7 cellular contexts compared by ENCODE assay signal in the genomic region with DNA sequence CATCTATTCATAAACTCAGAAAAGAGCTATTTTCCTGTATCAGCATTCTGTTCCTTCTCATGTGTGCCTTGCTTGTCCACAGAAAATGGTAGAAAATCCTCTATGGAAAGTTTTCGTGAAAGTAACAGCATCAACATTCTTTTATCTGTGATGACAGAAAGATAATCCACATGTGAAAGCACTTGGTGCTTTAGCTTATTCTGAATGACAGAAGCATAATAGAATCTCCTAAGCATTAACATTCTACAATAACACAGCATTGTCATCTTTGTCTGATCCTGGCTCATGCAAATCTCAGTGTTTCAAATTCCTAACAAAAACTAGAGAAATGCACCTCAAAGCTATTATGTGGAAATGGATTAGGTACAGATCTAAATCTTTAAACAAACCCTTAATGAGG.
"Had no signal": no experiment of that assay in that cellular context is flagged by ENCODE, and none has a peak within 500 bp of the region (broad histone marks: within the 10 kb centered on the region; RNA-seq: fewer than 3 reads in every experiment).

No MANE protein-coding gene starts in this region.

- H2AFZ ChIP-seq: GM23338 had no signal

- DNase-seq: H9, HFFc6, IMR-90, KG1 had no signal

- H3K4me3 ChIP-seq: GM23338, K562 had no signal

- H3K9me3 Mint-ChIP-seq: GM23338, HFFc6 had no signal

- ATAC-seq: GM23338, HCT116, K562 had no signal

- H3K27ac Mint-ChIP-seq: GM23338, H9, HFFc6 had no signal

- H3K4me1 Mint-ChIP-seq: GM23338 had no signal

- H3K4me3 Mint-ChIP-seq: GM23338, H9, HFFc6 had no signal
